ENCODE assay signal across 15 cellular contexts in the genomic region with DNA sequence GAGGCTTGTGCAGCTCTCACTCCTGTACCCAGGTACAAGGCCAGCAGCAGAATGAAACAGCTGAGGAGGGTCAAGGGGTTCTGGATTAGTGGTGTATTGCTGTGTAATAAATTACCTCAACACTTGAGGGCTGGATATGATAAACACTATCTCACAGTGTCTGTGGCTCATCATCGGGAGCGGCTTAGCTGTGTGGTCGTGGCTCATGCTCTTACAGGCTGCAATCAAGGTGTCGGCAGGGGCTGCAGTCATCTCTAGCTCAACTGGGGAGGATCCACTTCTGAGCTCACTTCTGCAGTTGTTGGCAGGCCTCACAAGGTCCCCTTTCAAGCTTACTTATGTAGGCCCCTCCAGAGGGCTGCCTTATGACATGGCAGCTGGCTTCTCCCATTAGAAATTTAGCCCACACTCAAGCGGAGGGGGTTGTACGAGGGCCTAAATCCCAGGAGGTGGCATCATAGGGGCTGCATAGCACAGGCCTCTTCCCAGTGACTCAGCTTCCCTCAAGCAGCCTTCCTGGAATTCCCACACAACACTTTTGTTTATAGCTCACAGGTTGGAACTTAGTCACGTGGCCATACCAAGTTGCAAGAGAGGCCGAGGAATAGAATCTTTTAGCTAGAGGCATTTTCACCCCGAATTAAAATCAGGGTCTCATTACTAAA.
DNase-seq lines count a peak whose midpoint lies in the region; ATAC-seq lines count a peak whose summit lies in the region.
"Had no signal": no experiment of that assay in that cellular context is flagged by ENCODE, and none has a peak within 500 bp of the region (broad histone marks: within the 10 kb centered on the region; RNA-seq: fewer than 3 reads in every experiment).

No MANE protein-coding gene starts in this region.

- H3K27ac Mint-ChIP-seq in immature natural killer cell, result peak overlapping the region; percentile 44 to 95 (median 76)
- H3K27ac Mint-ChIP-seq: memory B cell had no signal

- peaks cover 4 to 7% (median 5%) of the 10 kb centered on the region in 3 donors for H3K27me3 Mint-ChIP-seq in immature natural killer cell (ENCODE audit: low read depth in 3 of 3)
- H3K27me3 Mint-ChIP-seq: activated naive CD4-positive, alpha-beta T cell treated with anti-CD3 and anti-CD28 coated beads, Interleukin-2, amount 50 U/mL, for 24 hours; memory B cell had no signal

- no peak for ATAC-seq in HG02610 (IDR thresholded peaks at IDR 0.05; ENCODE audit: unreplicated experiment)

- H3K36me3 Mint-ChIP-seq in immature natural killer cell, result no peaks in the 10 kb centered on the region
- H3K36me3 Mint-ChIP-seq: activated naive CD4-positive, alpha-beta T cell treated with anti-CD3 and anti-CD28 coated beads, Interleukin-2, amount 50 U/mL, for 24 hours; memory B cell had no signal

- H3K4me3 Mint-ChIP-seq in immature natural killer cell, result peak overlapping the region in 1 of 5 donors; percentile 7
- H3K4me3 Mint-ChIP-seq: memory B cell had no signal

- no peaks in the 10 kb centered on the region for H3K9me3 Mint-ChIP-seq in immature natural killer cell
- H3K9me3 Mint-ChIP-seq: activated naive CD4-positive, alpha-beta T cell treated with anti-CD3 and anti-CD28 coated beads, Interleukin-2, amount 50 U/mL, for 24 hours; memory B cell had no signal

- DNase-seq in stimulated activated CD4-positive, alpha-beta T cell treated with anti-CD3 and anti-CD28 coated beads, Interleukin-1b, Interleukin-23, amount 100 ng/mL, for 48 hours, result peak; percentile 30
- no peak for DNase-seq in stimulated activated CD4-positive, alpha-beta T cell treated with anti-CD3 and anti-CD28 coated beads, Interleukin-2, amount 100 ng/mL, for 48 hours
- DNase-seq in RPMI7951 (ENCODE audit: low read depth) (peak; percentile 24), immature natural killer cell (no peak), T1000 (lab: John Stamatoyannopoulos, UW) (no peak), NCI-H446 (lab: John Stamatoyannopoulos, UW) (no peak)
- DNase-seq: AML-193, esophagus squamous epithelium, head of caudate nucleus, NCI-H2029 treated with DMSO at 0.1 percent for 48 hours, NCI-H748 treated with DMSO at 0.1 percent for 48 hours, PC-9 had no signal

- H3K4me1 Mint-ChIP-seq in immature natural killer cell, result peaks cover 45 to 50% of the 10 kb centered on the region in 2 donors

Comparison
In these comparisons a context has a peak if more than half of its experiments do, and no peak if none do; other contexts are left out.
1. DNase-seq: peak in stimulated activated CD4-positive, alpha-beta T cell treated with anti-CD3 and anti-CD28 coated beads, Interleukin-1b, Interleukin-23, amount 100 ng/mL, for 48 hours (single experiment) and RPMI7951 (single experiment); none in stimulated activated CD4-positive, alpha-beta T cell treated with anti-CD3 and anti-CD28 coated beads, Interleukin-2, amount 100 ng/mL, for 48 hours (0 of 2), immature natural killer cell (0 of 3), T1000 (single experiment) and NCI-H446 (0 of 2).